ENCODE assay signal across 28 cellular contexts in the genomic region with DNA sequence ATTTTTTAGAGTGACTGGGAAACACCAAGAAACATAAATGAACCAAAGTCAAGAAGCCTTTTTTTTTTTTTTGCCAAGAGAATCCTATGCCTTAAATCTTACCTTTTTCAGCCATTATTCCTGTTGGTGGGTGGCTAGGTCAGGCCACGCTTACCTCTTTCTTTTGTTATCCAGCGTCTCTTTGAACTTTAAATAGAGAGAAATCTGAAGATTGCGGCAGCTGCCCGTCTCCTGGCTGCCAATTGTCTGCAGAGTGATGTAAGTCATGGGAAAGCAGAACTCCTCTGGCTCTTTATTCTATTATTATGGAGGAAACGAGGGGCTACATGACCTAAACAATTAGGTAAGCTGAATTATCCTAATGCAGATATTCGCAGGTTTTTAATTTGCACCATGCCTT. TPM values are rescaled to one million over a fixed set of nuclear protein-coding genes. Genes with fewer than 3 reads are reported as not detected.
"Had no signal": no experiment of that assay in that cellular context is flagged by ENCODE, and none has a peak within 500 bp of the region (broad histone marks: within the 10 kb centered on the region; RNA-seq: fewer than 3 reads in every experiment).

A gene (minus strand): TSS at position 166 of the 400 bp plus-strand sequence.

- ATAC-seq: K562, Right ventricle myocardium inferior, SK-N-SH treated with all-trans-retinoic acid at 6 μM for 48 hours had no signal

- H3K9ac ChIP-seq: KMS-11 had no signal

- H3K27ac ChIP-seq: HL-60, KMS-11, PC-9, Peyer's patch, SJCRH30 had no signal

- H3K36me3 ChIP-seq: Peyer's patch, SJCRH30 had no signal

- H3K36me3 Mint-ChIP-seq: IgD-negative memory B cell had no signal

- H3K4me1 Mint-ChIP-seq: IgD-negative memory B cell had no signal

- H3K4me3 Mint-ChIP-seq: IgD-negative memory B cell had no signal

- H3K27me3 ChIP-seq: Peyer's patch, SJCRH30 had no signal

- H2AFZ ChIP-seq: PC-9 had no signal

- H3K4me1 ChIP-seq: Peyer's patch, SJCRH30 had no signal

- FAIRE-seq: HTR-8/SVneo, K562 had no signal

- H3K27me3 Mint-ChIP-seq: IgD-negative memory B cell had no signal

- H3K4me2 ChIP-seq: KMS-11, PC-9 had no signal

- DNase-seq: Kasumi-1, MM.1S, NCI-H1092 treated with DMSO at 0.1 percent for 48 hours, NCI-H1436, NCI-H187, NCI-H2029, NCI-H2081 treated with DMSO at 0.1 percent for 48 hours, NCI-H2171, NCI-H226, NCI-H446, NCI-H510A, NCI-H524 treated with DMSO at 0.1 percent for 48 hours, NCI-H69, NCI-H774, OCI-M1, PC-9, Peyer's patch, SHP77 treated with DMSO at 0.1 percent for 48 hours, SJCRH30 had no signal

- H3K4me3 ChIP-seq: K562, PC-9, Peyer's patch, SJCRH30 had no signal

- H3K27ac Mint-ChIP-seq: IgD-negative memory B cell had no signal

RNA-seq across cellular contexts. Expression of the gene that starts here (rescaled TPM):
- total RNA-seq: K562, M059J, PC-9, Peyer's patch, RPMI7951, SJCRH30 had no signal
- polyA plus RNA-seq: IgD-negative memory B cell, K562 had no signal
